In genomic region chr19:11528551-11529341, GRCh38 we compare ENCODE assay signal across 8 cellular contexts. TPM values are rescaled to one million over a fixed set of nuclear protein-coding genes. Genes with fewer than 3 reads are reported as not detected.
DNase-seq lines count a peak whose midpoint lies in the region; ATAC-seq and TF ChIP-seq lines count a peak whose summit lies in the region.

Gene ECSIT (minus strand): TSS chr19:11529134. CDS start chr19:11519170, 9,964 bp downstream.

- H3K27ac ChIP-seq in left ventricle myocardium inferior (replicated peaks), result peak within 1 kb of the TSS; percentile 97

- ATAC-seq in HG02885 (IDR thresholded peaks at IDR 0.05; ENCODE audit: poor library complexity, unreplicated experiment) (peak; percentile 96), T-helper 17 cell (peak; percentile 98)

- H3K4me1 Mint-ChIP-seq in T-helper 17 cell, result peaks cover 13% of the 10 kb centered on the region
- H3K4me1 Mint-ChIP-seq in progenitor cell of endocrine pancreas (ENCODE audit: low read depth), result peaks cover 10% of the 10 kb centered on the region

- TF ChIP-seq CTCF in GM13977 (IDR thresholded peaks at IDR 0.05; ENCODE audit: extremely low read depth, insufficient read depth, missing control alignments), result no peak
- no peak for TF ChIP-seq CTCF in left ventricle myocardium inferior (IDR thresholded peaks at IDR 0.05; ENCODE audit: borderline replicate concordance)
- no peak for TF ChIP-seq CTCF in progenitor cell of endocrine pancreas (IDR thresholded peaks at IDR 0.05; ENCODE audit: unreplicated experiment)

- no peaks in the 10 kb centered on the region for H3K27me3 Mint-ChIP-seq in T-helper 17 cell
- H3K27me3 Mint-ChIP-seq in progenitor cell of endocrine pancreas, result peaks cover 4% of the 10 kb centered on the region

- H3K36me3 ChIP-seq in left ventricle myocardium inferior, result peaks cover 22% of the 10 kb centered on the region

- H3K27me3 ChIP-seq in left ventricle myocardium inferior (ENCODE audit: low read depth), result no peaks in the 10 kb centered on the region

- intact Hi-C loops in left ventricle myocardium inferior (cut with micrococcal nuclease), result no loop called here

- H3K9me3 Mint-ChIP-seq in progenitor cell of endocrine pancreas (ENCODE audit: low read depth), result no peaks in the 10 kb centered on the region

- H3K4me3 ChIP-seq in left ventricle myocardium inferior, result peak within 1 kb of the TSS; percentile 99

- peak within 1 kb of the TSS; percentile 97 for H3K4me3 Mint-ChIP-seq in T-helper 17 cell
- peak within 1 kb of the TSS; percentile 97 for H3K4me3 Mint-ChIP-seq in progenitor cell of endocrine pancreas (ENCODE audit: low read depth)

- H3K4me1 ChIP-seq in left ventricle myocardium inferior, result peaks cover 37% of the 10 kb centered on the region

- peak within 1 kb of the TSS; percentile 83 for H3K27ac Mint-ChIP-seq in T-helper 17 cell
- H3K27ac Mint-ChIP-seq in progenitor cell of endocrine pancreas, result peak within 1 kb of the TSS; percentile 96

- DNase-seq in GM13977 (ENCODE audit: low spot score) (peak; percentile 97), NCI-H1694 treated with DMSO at 0.1 percent for 48 hours (lab: John Stamatoyannopoulos, UW) (peak; percentile 92), T-helper 17 cell (peak; percentile 76 to 84 (median 82)), amygdala (lab: John Stamatoyannopoulos, UW) (peak; percentile 66 to 98 (median 93)), left ventricle myocardium inferior (peak; percentile 98), progenitor cell of endocrine pancreas (ENCODE audit: low spot score, unreplicated experiment) (peak; percentile 88), ureter (ENCODE audit: low spot score) (peak; percentile 98)

- H3K36me3 Mint-ChIP-seq in T-helper 17 cell (ENCODE audit: low read depth) (peaks cover 3% of the 10 kb centered on the region), progenitor cell of endocrine pancreas (ENCODE audit: insufficient read depth) (no peaks in the 10 kb centered on the region)

- H3K9me3 ChIP-seq in T-helper 17 cell (ENCODE audit: control insufficient read depth, low read length, poor library complexity, severe bottlenecking) (no peaks in the 10 kb centered on the region), left ventricle myocardium inferior (replicated peaks) (no peaks in the 10 kb centered on the region)

- in situ Hi-C loops in GM13977 (cut with MboI; ENCODE audit: low pct_unique_long_range_greater_than_20kb, low sequenced_read_pairs, unreplicated experiment), result no loop called here

RNA-seq across cellular contexts. Expression of gene ECSIT, which starts in this region (rescaled TPM):
- 10 to 100 TPM; 22.6 to 23.9 TPM for total RNA-seq in T-helper 17 cell
- total RNA-seq in left ventricle myocardium inferior, result 167 TPM
- total RNA-seq in progenitor cell of endocrine pancreas, result 36.1 and 38.5 TPM in 2 replicates
- total RNA-seq in ureter, result 43.7 TPM

Comparison
In these comparisons a context has a peak if more than half of its experiments do, and no peak if none do; other contexts are left out.
1. Peak in every context shown above with its lines: DNase-seq, ATAC-seq, H3K4me3 ChIP-seq and H3K27ac ChIP-seq.